ENCODE assay signal across 19 cellular contexts in the genomic region with DNA sequence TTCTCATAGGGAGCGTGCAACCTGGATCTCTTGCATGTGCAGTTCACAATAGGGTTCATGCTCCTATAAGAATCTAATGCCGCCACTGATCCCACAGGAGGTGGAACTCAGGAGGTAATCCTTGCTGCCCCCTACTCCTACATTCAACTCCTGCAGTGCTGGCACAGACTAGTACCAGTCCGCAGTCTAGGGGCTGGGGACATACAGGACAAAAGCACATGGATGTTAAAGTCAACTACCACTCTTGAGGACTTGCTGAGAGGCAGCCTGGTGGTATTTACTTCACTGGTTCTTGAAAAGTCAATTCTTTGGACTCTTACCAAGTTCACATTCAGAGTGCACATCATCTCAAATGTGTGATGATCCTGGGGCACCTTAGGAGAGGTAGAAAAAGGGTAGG. TPM values are rescaled to one million over a fixed set of nuclear protein-coding genes. Genes with fewer than 3 reads are reported as not detected.
DNase-seq lines count a peak whose midpoint lies in the region; ATAC-seq and TF ChIP-seq lines count a peak whose summit lies in the region.
"Had no signal": no experiment of that assay in that cellular context is flagged by ENCODE, and none has a peak within 500 bp of the region (broad histone marks: within the 10 kb centered on the region; RNA-seq: fewer than 3 reads in every experiment).

No MANE protein-coding gene starts in this region.

- no peak overlapping the region for H2AFZ ChIP-seq in MM.1S (ENCODE audit: low read length)

- ATAC-seq in natural killer cell treated with Interleukin-12 subunit alpha and Interleukin-12 subunit beta and Interleukin-15 and Interleukin-18, amount 100 ng/mL, for 72 hours, result no peak
- ATAC-seq in GM21367 (IDR thresholded peaks at IDR 0.05; ENCODE audit: unreplicated experiment), result no peak
- ATAC-seq in GM19035 (IDR thresholded peaks at IDR 0.05; ENCODE audit: unreplicated experiment), result no peak

- H3K4me1 Mint-ChIP-seq in activated naive CD8-positive, alpha-beta T cell treated with anti-CD3 and anti-CD28 coated beads for 36 hours, result peaks cover 48% of the 10 kb centered on the region
- peaks cover 46 to 67% of the 10 kb centered on the region in 2 donors for H3K4me1 Mint-ChIP-seq in natural killer cell treated with Interleukin-12 subunit alpha and Interleukin-12 subunit beta and Interleukin-15 and Interleukin-18, amount 100 ng/mL, for 72 hours (ENCODE audit: low read depth in 2 of 2)

- TF ChIP-seq CTCF in MM.1S (IDR thresholded peaks at IDR 0.05; ENCODE audit: low read length), result no peak

- H3K27ac ChIP-seq in MM.1S (ENCODE audit: low read length), result peak overlapping the region; percentile 89
- H3K27ac ChIP-seq: brain microvascular endothelial cell, prostate gland had no signal

- no peaks in the 10 kb centered on the region for H3K9me3 ChIP-seq in MM.1S (replicated peaks; ENCODE audit: insufficient read depth, low read length)
- H3K9me3 ChIP-seq: prostate gland had no signal

- peak overlapping the region; percentile 71 for H3K4me2 ChIP-seq in MM.1S (ENCODE audit: low read depth, low read length)

- H3K79me2 ChIP-seq in MM.1S (ENCODE audit: low read length), result peaks cover 72% of the 10 kb centered on the region

- H3K9me3 Mint-ChIP-seq in activated naive CD8-positive, alpha-beta T cell treated with anti-CD3 and anti-CD28 coated beads for 36 hours, result peaks cover 4% of the 10 kb centered on the region
- no peaks in the 10 kb centered on the region for H3K9me3 Mint-ChIP-seq in natural killer cell treated with Interleukin-12 subunit alpha and Interleukin-12 subunit beta and Interleukin-15 and Interleukin-18, amount 100 ng/mL, for 72 hours
- H3K9me3 Mint-ChIP-seq: mesothelial cell of epicardium; stimulated activated naive CD8-positive, alpha-beta T cell treated with anti-CD3 and anti-CD28 coated beads, Interleukin-15, Interleukin-2, amounts not matched to agents 100 ng/mL and 50 ng/mL, for 24 hours had no signal

- peaks cover 30% of the 10 kb centered on the region for H3K36me3 Mint-ChIP-seq in activated naive CD8-positive, alpha-beta T cell treated with anti-CD3 and anti-CD28 coated beads for 36 hours
- peaks cover 5% of the 10 kb centered on the region for H3K36me3 Mint-ChIP-seq in natural killer cell treated with Interleukin-12 subunit alpha and Interleukin-12 subunit beta and Interleukin-15 and Interleukin-18, amount 100 ng/mL, for 72 hours

- peaks cover 64% of the 10 kb centered on the region for H3F3A ChIP-seq in MM.1S (ENCODE audit: insufficient read depth, low read length)

- no peaks in the 10 kb centered on the region for H4K20me1 ChIP-seq in MM.1S (ENCODE audit: insufficient read depth, low read length)

- H3K4me1 ChIP-seq in MM.1S (ENCODE audit: low read length), result peaks cover 74% of the 10 kb centered on the region
- H3K4me1 ChIP-seq: prostate gland had no signal

- H3K36me3 ChIP-seq in MM.1S (replicated peaks; ENCODE audit: insufficient read depth, low read length), result no peaks in the 10 kb centered on the region; the same call in 1 of the 2 replicates
- H3K36me3 ChIP-seq: brain microvascular endothelial cell, prostate gland had no signal

- H3K9ac ChIP-seq in MM.1S (ENCODE audit: low read length), result peak overlapping the region; percentile 59

- H3K9me2 ChIP-seq in MM.1S (replicated peaks; ENCODE audit: insufficient read depth, low read length), result no peaks in the 10 kb centered on the region

- peak; percentile 33 for DNase-seq in DMS79 (lab: John Stamatoyannopoulos, UW)
- no peak for DNase-seq in MM.1S
- no peak for DNase-seq in activated naive CD8-positive, alpha-beta T cell treated with anti-CD3 and anti-CD28 coated beads for 36 hours
- DNase-seq in natural killer cell treated with Interleukin-12 subunit alpha and Interleukin-12 subunit beta and Interleukin-15 and Interleukin-18, amount 100 ng/mL, for 72 hours (ENCODE audit: low spot score), result no peak
- DNase-seq in anterior cingulate cortex (lab: John Stamatoyannopoulos, UW), result no peak
- DNase-seq: activated CD4-positive, alpha-beta T cell treated with anti-CD3 and anti-CD28 coated beads, Interleukin-2, amount 50 U/mL, for 4 hours; brain microvascular endothelial cell; COR-L47; glutamatergic neuron; NCI-H1105 treated with DMSO at 0.1 percent for 48 hours; NCI-H2081 treated with DMSO at 0.1 percent for 48 hours; NCI-H510A treated with DMSO at 0.1 percent for 48 hours; trophoblast cell had no signal

- no peak overlapping the region for H3K4me3 Mint-ChIP-seq in activated naive CD8-positive, alpha-beta T cell treated with anti-CD3 and anti-CD28 coated beads for 36 hours
- H3K4me3 Mint-ChIP-seq in natural killer cell treated with Interleukin-12 subunit alpha and Interleukin-12 subunit beta and Interleukin-15 and Interleukin-18, amount 100 ng/mL, for 72 hours, result no peak overlapping the region
- H3K4me3 Mint-ChIP-seq: mesothelial cell of epicardium; stimulated activated naive CD8-positive, alpha-beta T cell treated with anti-CD3 and anti-CD28 coated beads, Interleukin-15, Interleukin-2, amounts not matched to agents 100 ng/mL and 50 ng/mL, for 24 hours had no signal

- no peaks in the 10 kb centered on the region for H3K27me3 Mint-ChIP-seq in activated naive CD8-positive, alpha-beta T cell treated with anti-CD3 and anti-CD28 coated beads for 36 hours
- no peaks in the 10 kb centered on the region for H3K27me3 Mint-ChIP-seq in natural killer cell treated with Interleukin-12 subunit alpha and Interleukin-12 subunit beta and Interleukin-15 and Interleukin-18, amount 100 ng/mL, for 72 hours
- H3K27me3 Mint-ChIP-seq: stimulated activated naive CD8-positive, alpha-beta T cell treated with anti-CD3 and anti-CD28 coated beads, Interleukin-15, Interleukin-2, amounts not matched to agents 100 ng/mL and 50 ng/mL, for 24 hours had no signal

- H3K4me3 ChIP-seq in MM.1S (ENCODE audit: low read length), result no peak overlapping the region
- H3K4me3 ChIP-seq: prostate gland, skin epidermis had no signal

- no peaks in the 10 kb centered on the region for H3K27me3 ChIP-seq in MM.1S (replicated peaks; ENCODE audit: insufficient read depth, low read length)
- H3K27me3 ChIP-seq: brain microvascular endothelial cell had no signal

- peak overlapping the region; percentile 54 for H3K27ac Mint-ChIP-seq in activated naive CD8-positive, alpha-beta T cell treated with anti-CD3 and anti-CD28 coated beads for 36 hours
- peak overlapping the region; percentile 92 to 93 for H3K27ac Mint-ChIP-seq in natural killer cell treated with Interleukin-12 subunit alpha and Interleukin-12 subunit beta and Interleukin-15 and Interleukin-18, amount 100 ng/mL, for 72 hours
- H3K27ac Mint-ChIP-seq: mesothelial cell of epicardium had no signal

RNA-seq across cellular contexts. Expression of a gene that starts 33.0 kb away (rescaled TPM):
- 10 to 100 TPM; 24.0 to 24.9 TPM for total RNA-seq in activated naive CD8-positive, alpha-beta T cell treated with anti-CD3 and anti-CD28 coated beads for 36 hours
- 10 to 100 TPM; 28.8 to 31.9 TPM for total RNA-seq in natural killer cell treated with Interleukin-12 subunit alpha and Interleukin-12 subunit beta and Interleukin-15 and Interleukin-18, amount 100 ng/mL, for 72 hours
